22 cellular contexts compared by ENCODE assay signal in the genomic region with DNA sequence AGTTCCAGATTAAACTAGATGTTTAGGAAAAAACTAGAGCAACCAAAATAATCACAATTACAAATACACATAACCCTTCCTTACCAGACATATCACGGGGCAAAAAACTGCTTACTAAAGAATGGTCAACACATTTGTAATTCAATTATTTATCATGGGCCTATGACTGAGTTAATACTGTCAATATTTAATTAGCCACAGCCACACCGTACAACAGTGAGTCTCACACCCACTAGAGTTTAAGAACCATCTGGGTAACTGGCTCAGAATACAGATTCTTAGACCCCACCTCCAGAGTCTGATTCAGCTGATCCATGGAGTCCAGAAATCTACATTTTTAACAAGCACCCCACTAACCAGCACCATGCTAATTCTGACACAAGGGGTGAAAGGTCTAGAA.
"Had no signal": no experiment of that assay in that cellular context is flagged by ENCODE, and none has a peak within 500 bp of the region (broad histone marks: within the 10 kb centered on the region; RNA-seq: fewer than 3 reads in every experiment).

No MANE protein-coding gene starts in this region.

- H3K9me3 Mint-ChIP-seq: activated CD4-positive, alpha-beta memory T cell treated with anti-CD3 and anti-CD28 coated beads, Interleukin-2, amount 10 ng/mL, durations not matched to agents 7 days and 5 days; activated naive CD4-positive, alpha-beta T cell treated with anti-CD3 and anti-CD28 coated beads for 36 hours; activated T-helper 17 cell treated with anti-CD3 and anti-CD28 coated beads, Interleukin-2, amount 50 U/mL, for 72 hours had no signal

- H3K36me3 Mint-ChIP-seq: activated naive CD8-positive, alpha-beta T cell had no signal

- H3K27ac ChIP-seq: brain microvascular endothelial cell, VCaP had no signal

- H3K27me3 Mint-ChIP-seq: activated CD4-positive, alpha-beta memory T cell treated with anti-CD3 and anti-CD28 coated beads, Interleukin-2, amount 10 ng/mL, durations not matched to agents 7 days and 5 days; activated CD4-positive, alpha-beta T cell treated with anti-CD3 and anti-CD28 coated beads for 36 hours; activated naive CD8-positive, alpha-beta T cell; activated T-helper 17 cell treated with anti-CD3 and anti-CD28 coated beads, Interleukin-2, amount 50 U/mL, for 72 hours had no signal

- H3K27me3 ChIP-seq: brain microvascular endothelial cell had no signal

- H3K36me3 ChIP-seq: brain microvascular endothelial cell had no signal

- H3K27ac Mint-ChIP-seq: activated CD4-positive, alpha-beta memory T cell treated with anti-CD3 and anti-CD28 coated beads, Interleukin-2, amount 10 ng/mL, durations not matched to agents 7 days and 5 days; activated CD4-positive, alpha-beta T cell treated with anti-CD3 and anti-CD28 coated beads for 36 hours; activated naive CD4-positive, alpha-beta T cell treated with anti-CD3 and anti-CD28 coated beads for 36 hours; activated naive CD8-positive, alpha-beta T cell; activated T-helper 17 cell treated with anti-CD3 and anti-CD28 coated beads, Interleukin-2, amount 50 U/mL, for 72 hours had no signal

- H3K4me3 Mint-ChIP-seq: activated CD4-positive, alpha-beta memory T cell treated with anti-CD3 and anti-CD28 coated beads, Interleukin-2, amount 10 ng/mL, durations not matched to agents 7 days and 5 days; activated CD4-positive, alpha-beta T cell treated with anti-CD3 and anti-CD28 coated beads for 36 hours; activated naive CD4-positive, alpha-beta T cell treated with anti-CD3 and anti-CD28 coated beads for 36 hours; activated naive CD8-positive, alpha-beta T cell; activated T-helper 17 cell treated with anti-CD3 and anti-CD28 coated beads, Interleukin-2, amount 50 U/mL, for 72 hours had no signal

- DNase-seq: activated CD4-positive, alpha-beta memory T cell treated with anti-CD3 and anti-CD28 coated beads, Interleukin-2, amount 10 ng/mL, durations not matched to agents 7 days and 5 days; activated CD4-positive, alpha-beta T cell treated with anti-CD3 and anti-CD28 coated beads for 36 hours; activated CD4-positive, alpha-beta T cell treated with anti-CD3 and anti-CD28 coated beads, Interleukin-2, amount 50 U/mL, for 1 hour; activated gamma-delta T cell; activated naive CD4-positive, alpha-beta T cell treated with anti-CD3 and anti-CD28 coated beads for 36 hours; activated T-cell treated with anti-CD3 and anti-CD28 coated beads for 4 hours; activated T-cell treated with anti-CD3 and anti-CD28 coated beads, Interleukin-2, amount 50 U/mL, for 48 hours; amygdala; brain microvascular endothelial cell; MM.1S; NCI-H1105; NCI-H1436 treated with DMSO at 0.1 percent for 48 hours; NCI-H187 treated with DMSO at 0.1 percent for 48 hours; NCI-H2081 treated with DMSO at 0.1 percent for 48 hours; NCI-H2227 treated with DMSO at 0.1 percent for 48 hours; NCI-H526 treated with DMSO at 0.1 percent for 48 hours; NCI-H82; SIG-M5; T-helper 1 cell had no signal

- ATAC-seq: activated CD4-positive, alpha-beta T cell treated with anti-CD3 and anti-CD28 coated beads for 36 hours; activated T-helper 17 cell treated with anti-CD3 and anti-CD28 coated beads, Interleukin-2, amount 50 U/mL, for 72 hours had no signal
